34 cellular contexts compared by ENCODE assay signal in the genomic region with DNA sequence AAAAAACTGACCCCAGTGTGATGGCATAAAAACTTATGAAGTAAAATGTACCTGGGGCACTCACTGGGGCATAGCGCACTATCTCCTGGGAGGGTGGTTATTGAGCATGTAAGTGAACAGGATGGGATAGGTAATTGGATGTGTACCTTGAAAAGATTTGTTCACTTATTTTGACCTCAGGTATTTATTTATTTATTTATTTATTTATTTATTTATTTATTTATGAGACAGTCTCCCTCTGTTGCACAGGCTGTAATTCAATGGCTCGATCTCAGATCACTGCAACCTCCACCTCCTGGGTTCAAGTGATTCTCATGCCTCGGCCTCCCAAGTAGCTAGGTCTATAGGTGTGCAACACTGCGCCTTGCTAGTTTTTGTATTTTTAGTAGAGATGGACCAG.
"Had no signal": no experiment of that assay in that cellular context is flagged by ENCODE, and none has a peak within 500 bp of the region (broad histone marks: within the 10 kb centered on the region; RNA-seq: fewer than 3 reads in every experiment).

No MANE protein-coding gene starts in this region.

- DNase-seq: Karpas-422, Kasumi-1, MG63, MM.1S, MV-4-11, NCI-H1048, NCI-H1092, NCI-H1092 treated with DMSO at 0.1 percent for 48 hours, NCI-H1105, NCI-H1105 treated with DMSO at 0.1 percent for 48 hours, NCI-H1417, NCI-H1417 treated with DMSO at 0.1 percent for 48 hours, NCI-H1436, NCI-H1436 treated with DMSO at 0.1 percent for 48 hours, NCI-H146, NCI-H1694, NCI-H1694 treated with DMSO at 0.1 percent for 48 hours, NCI-H187, NCI-H187 treated with DMSO at 0.1 percent for 48 hours, NCI-H1930, NCI-H2029, NCI-H2029 treated with DMSO at 0.1 percent for 48 hours, NCI-H2081, NCI-H2081 treated with DMSO at 0.1 percent for 48 hours, NCI-H2107, NCI-H2171, NCI-H2171 treated with DMSO at 0.1 percent for 48 hours, NCI-H2227 treated with DMSO at 0.1 percent for 48 hours, NCI-H226, NCI-H345, NCI-H446, NCI-H446 treated with DMSO at 0.1 percent for 48 hours, NCI-H510A, NCI-H510A treated with DMSO at 0.1 percent for 48 hours had no signal

- H3K4me3 ChIP-seq: MG63 had no signal

- H3K36me3 ChIP-seq: MG63 had no signal

- H3K9me3 ChIP-seq: MG63 had no signal
